In genomic region chr7:17940302-17941170, GRCh38 we compare ENCODE assay signal across 8 cellular contexts. TPM values are rescaled to one million over a fixed set of nuclear protein-coding genes. Genes with fewer than 3 reads are reported as not detected.
A peak's percentile ranks its signal among the peaks of the same experiment; 100 is the strongest.
DNase-seq lines count a peak whose midpoint lies in the region; ATAC-seq and TF ChIP-seq lines count a peak whose summit lies in the region.

TSS of gene SNX13 (minus strand) at chr7:17940494. CDS start at chr7:17940295, 199 bp downstream.

- H3K9ac ChIP-seq in SK-N-MC (ENCODE audit: insufficient read length) = peak within 1 kb of the TSS; percentile 95

- peak within 1 kb of the TSS; percentile 87 for H3K4me3 ChIP-seq in NB4 (ENCODE audit: low read depth, low read length)
- H3K4me3 ChIP-seq in SK-N-MC = peak within 1 kb of the TSS; percentile 94

- POLR2A ChIA-PET in GM10248 (lab: Yijun Ruan, JAX) = no interaction called here

- H3K27ac ChIP-seq in SK-N-MC (peak within 1 kb of the TSS; percentile 73), temporal lobe (ENCODE audit: low read depth, low read length) (peak within 1 kb of the TSS; percentile 84)

- TF ChIP-seq POLR2A in NB4 (IDR thresholded peaks at IDR 0.05; ENCODE audit: extremely low read depth, insufficient read length) = peak; percentile 93

- H3K9me3 ChIP-seq in SK-N-MC (ENCODE audit: low read depth, low read length) = no peaks in the 10 kb centered on the region

- no peak for TF ChIP-seq CTCF in GM10248 (IDR thresholded peaks at IDR 0.05; ENCODE audit: control extremely low read depth, extremely low read depth, low read depth, missing control alignments)
- peak; percentile 16 for TF ChIP-seq CTCF in NB4 (IDR thresholded peaks at IDR 0.05; ENCODE audit: low read depth, low read length)

- ATAC-seq in HG02571 (IDR thresholded peaks at IDR 0.05; ENCODE audit: unreplicated experiment) = peak; percentile 96

- peak; percentile 94 for DNase-seq in GM10248 (ENCODE audit: extremely low spot score)
- peak; percentile 98 for DNase-seq in NB4 (ENCODE audit: low read depth)
- DNase-seq in SK-N-MC (ENCODE audit: low read depth, low spot score) = no peak
- DNase-seq in activated naive CD4-positive, alpha-beta T cell treated with anti-CD3 and anti-CD28 coated beads, Interleukin-2, amount 50 U/mL, for 16 hours = peak; percentile 91
- peak; percentile 92 for DNase-seq in globus pallidus (ENCODE audit: low spot score)
- DNase-seq in occipital lobe (lab: John Stamatoyannopoulos, UW) = peak; percentile 85

- CTCF ChIA-PET in GM10248 (lab: Yijun Ruan, JAX) = interaction anchor here (1.3 kb wide), 1 partner anchor 9 kb away, joined by 3 read pairs; no protein-coding TSS in a partner anchor

- 0 out of 2 replicates have a peak, but pooled peaks cover 5% of the 10 kb centered on the region for H3K36me3 ChIP-seq in SK-N-MC (ENCODE audit: insufficient read depth, low read length)

RNA-seq across cellular contexts. Expression of gene SNX13, which starts in this region (rescaled TPM):
- total RNA-seq in occipital lobe (86.9 TPM), temporal lobe (55.6 TPM)
